In the genomic region with DNA sequence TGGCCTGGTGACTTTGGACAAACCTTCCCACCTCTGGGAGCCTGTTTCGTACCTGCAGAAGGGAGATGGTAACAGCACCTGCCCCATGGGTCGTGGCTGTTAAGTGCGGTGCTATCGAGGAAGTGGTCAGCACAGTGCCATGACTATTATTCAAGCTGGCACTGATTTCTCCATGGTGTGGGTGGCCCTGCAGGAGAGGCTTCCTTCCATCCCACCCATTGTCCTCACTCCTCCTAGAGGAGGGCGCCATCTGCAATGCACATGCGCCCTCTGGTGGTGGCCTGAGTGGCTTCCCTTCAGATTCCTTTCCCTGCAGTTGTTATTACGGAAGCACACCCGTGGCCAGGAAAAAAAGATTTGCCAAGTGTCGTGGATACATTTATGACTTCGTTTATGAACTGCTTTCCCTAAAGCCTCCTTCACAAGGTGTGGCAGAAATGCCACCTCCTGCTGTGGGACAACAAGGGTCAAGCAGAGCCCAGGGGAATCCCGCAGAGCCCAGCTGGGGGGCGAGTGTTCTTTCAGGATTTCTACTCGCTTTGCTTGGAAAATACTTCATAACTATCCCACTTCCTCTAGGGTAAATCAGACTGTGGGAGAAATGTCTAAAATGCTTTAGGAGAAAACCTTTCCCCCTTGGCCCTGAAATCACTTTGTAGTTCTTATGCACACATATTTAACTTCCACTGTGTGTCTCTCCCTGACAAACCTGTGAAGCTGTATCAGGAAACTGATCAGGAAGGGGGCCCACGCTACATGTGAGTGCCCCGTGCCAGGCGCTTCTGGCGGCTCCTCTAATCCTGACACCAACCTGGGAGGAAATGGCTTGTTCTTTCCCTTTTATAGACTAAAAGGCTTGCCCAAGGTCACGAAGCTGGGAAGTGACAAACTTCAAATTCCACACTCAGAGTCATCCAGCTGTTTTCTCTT, we compare ENCODE assay signal across 8 cellular contexts.
DNase-seq lines count a peak whose midpoint lies in the region; ATAC-seq and TF ChIP-seq lines count a peak whose summit lies in the region.

No MANE protein-coding gene starts in this region.

- H3K27me3 ChIP-seq in MM.1S (replicated peaks; ENCODE audit: insufficient read depth, low read length): no peaks in the 10 kb centered on the region
- H3K27me3 ChIP-seq in parathyroid adenoma (ENCODE audit: control insufficient read depth, insufficient read depth, low read length): no peaks in the 10 kb centered on the region
- H3K27me3 ChIP-seq in tibial artery: no peaks in the 10 kb centered on the region

- H3K9ac ChIP-seq in MM.1S (ENCODE audit: low read length): peak overlapping the region; percentile 33; the same call in 1 of the 2 replicates
- H3K9ac ChIP-seq in parathyroid adenoma: no peak overlapping the region

- H3K4me2 ChIP-seq in MM.1S (ENCODE audit: low read depth, low read length) (peak overlapping the region; percentile 93), parathyroid adenoma (ENCODE audit: low read length) (peak overlapping the region; percentile 53)

- H3K79me2 ChIP-seq in MM.1S (ENCODE audit: low read length): no peaks in the 10 kb centered on the region
- H3K79me2 ChIP-seq in parathyroid adenoma: no peaks in the 10 kb centered on the region

- DNase-seq in AG04449 (ENCODE audit: low read depth, low spot score) (no peak), MM.1S (peak; percentile 63), SK-N-DZ (ENCODE audit: low spot score) (peak; percentile 75), glomerular visceral epithelial cell (ENCODE audit: extremely low spot score) (peak; percentile 85), tibial artery (peak; percentile 89 to 91)

- H3K27ac Mint-ChIP-seq in activated naive CD4-positive, alpha-beta T cell treated with anti-CD3 and anti-CD28 coated beads, Interleukin-2, amount 50 U/mL, for 24 hours: peak overlapping the region; percentile 5

- peak overlapping the region; percentile 78 for H3K4me3 Mint-ChIP-seq in activated naive CD4-positive, alpha-beta T cell treated with anti-CD3 and anti-CD28 coated beads, Interleukin-2, amount 50 U/mL, for 24 hours

- no peaks in the 10 kb centered on the region for H3K27me3 Mint-ChIP-seq in activated naive CD4-positive, alpha-beta T cell treated with anti-CD3 and anti-CD28 coated beads, Interleukin-2, amount 50 U/mL, for 24 hours

- H3K9me3 Mint-ChIP-seq in activated naive CD4-positive, alpha-beta T cell treated with anti-CD3 and anti-CD28 coated beads, Interleukin-2, amount 50 U/mL, for 24 hours: no peaks in the 10 kb centered on the region

- POLR2A ChIA-PET in AG04449 (lab: Yijun Ruan, JAX): interaction anchor here (0.7 kb wide), 1 partner anchor 306 kb away, joined by 3 read pairs; no protein-coding TSS in a partner anchor

- H3K9me2 ChIP-seq in MM.1S (replicated peaks; ENCODE audit: insufficient read depth, low read length): no peaks in the 10 kb centered on the region

- H3K4me1 ChIP-seq in MM.1S (ENCODE audit: low read length) (peaks cover 10% of the 10 kb centered on the region), parathyroid adenoma (peaks cover 5% of the 10 kb centered on the region), tibial artery (peaks cover 0 to 32% (median 16%) of the 10 kb centered on the region in 4 donors)

- H2AFZ ChIP-seq in MM.1S (ENCODE audit: low read length) (peak overlapping the region; percentile 83), parathyroid adenoma (peak overlapping the region; percentile 72)

- H3K9me3 ChIP-seq in MM.1S (replicated peaks; ENCODE audit: insufficient read depth, low read length): no peaks in the 10 kb centered on the region
- H3K9me3 ChIP-seq in parathyroid adenoma (ENCODE audit: control insufficient read depth, low read length): no peaks in the 10 kb centered on the region
- no peaks in the 10 kb centered on the region for H3K9me3 ChIP-seq in tibial artery

- H3K36me3 Mint-ChIP-seq in activated naive CD4-positive, alpha-beta T cell treated with anti-CD3 and anti-CD28 coated beads, Interleukin-2, amount 50 U/mL, for 24 hours: no peaks in the 10 kb centered on the region

- CTCF ChIA-PET in AG04449 (lab: Yijun Ruan, JAX): interaction anchor here (0.6 to 9.4 kb wide), 43 partner anchors 10 to 333 kb away, joined by 3 to 195 read pairs (median 4); no protein-coding TSS in a partner anchor

- H3K4me3 ChIP-seq in AG04449 (ENCODE audit: low read depth, low read length) (peak overlapping the region; percentile 50), MM.1S (ENCODE audit: low read length) (peak overlapping the region; percentile 61), parathyroid adenoma (ENCODE audit: low read depth, low read length) (peak overlapping the region; percentile 19), tibial artery (peak overlapping the region; percentile 29 to 43)

- TF ChIP-seq CTCF in AG04449 (IDR thresholded peaks at IDR 0.05; ENCODE audit: insufficient read depth, low read length, missing control alignments) (peak; percentile 94), MM.1S (IDR thresholded peaks at IDR 0.05; ENCODE audit: low read length) (peak; percentile 98), parathyroid adenoma (IDR thresholded peaks at IDR 0.05) (peak; percentile 98), tibial artery (IDR thresholded peaks at IDR 0.05) (peak; percentile 96 to 98)

- ATAC-seq in GM19043 (IDR thresholded peaks at IDR 0.05; ENCODE audit: low read depth, unreplicated experiment): peak; percentile 44

- no peak overlapping the region for H3K27ac ChIP-seq in MM.1S (ENCODE audit: low read length)
- peak overlapping the region; percentile 62 for H3K27ac ChIP-seq in parathyroid adenoma
- peak overlapping the region; percentile 80 to 87 for H3K27ac ChIP-seq in tibial artery

- no peaks in the 10 kb centered on the region for H4K20me1 ChIP-seq in MM.1S (ENCODE audit: insufficient read depth, low read length)

- intact Hi-C loops in tibial artery (cut with DNase I; ENCODE audit: low total_unique reads): loop anchor here (2.0 to 10.0 kb wide), 2 partner anchors 157 to 307 kb away; no protein-coding TSS in a partner anchor

- peaks cover 44% of the 10 kb centered on the region for H3K4me1 Mint-ChIP-seq in activated naive CD4-positive, alpha-beta T cell treated with anti-CD3 and anti-CD28 coated beads, Interleukin-2, amount 50 U/mL, for 24 hours

- H3K36me3 ChIP-seq in MM.1S (replicated peaks; ENCODE audit: insufficient read depth, low read length) (no peaks in the 10 kb centered on the region), parathyroid adenoma (ENCODE audit: control insufficient read depth, insufficient read depth, low read length) (no peaks in the 10 kb centered on the region), tibial artery (peaks cover 8 to 9% (median 9%) of the 10 kb centered on the region in 3 donors)

- no peaks in the 10 kb centered on the region for H3F3A ChIP-seq in MM.1S (ENCODE audit: insufficient read depth, low read length)
